Comparison of ENCODE assay signal across 2 cellular contexts in genomic region chr5:66143473-66144073, GRCh38.
TF ChIP-seq lines count a peak whose summit lies in the region.

No MANE protein-coding gene starts in this region.

TF ChIP-seq in HEK293, 187 proteins besides CTCF, POLR2A, EP300 and RAD21 (continued from another document):
- TF ChIP-seq ZBTB6 (tag by site-specific recombination; IDR thresholded peaks at IDR 0.05) (no peak), ZNF335 (tag by site-specific recombination; conservative IDR thresholded peaks at IDR 0.05) (peak; percentile 79), ZBTB11 (tag by site-specific recombination; conservative IDR thresholded peaks at IDR 0.05; ENCODE audit: low read depth) (peak; percentile 95), TRIM28 (IDR thresholded peaks at IDR 0.05; ENCODE audit: borderline replicate concordance, low read length) (no peak)

TF ChIP-seq in H1, 55 proteins besides CTCF, POLR2A, EP300 and RAD21 (continued from another document):
- TF ChIP-seq CHD7 (IDR thresholded peaks at IDR 0.05; ENCODE audit: insufficient replicate concordance, low read length) = peak; percentile 9
- no peak for TF ChIP-seq ATF3 (IDR thresholded peaks at IDR 0.05; ENCODE audit: insufficient read depth, low read depth, low read length)
